Comparison of ENCODE assay signal across 22 cellular contexts in the genomic region with DNA sequence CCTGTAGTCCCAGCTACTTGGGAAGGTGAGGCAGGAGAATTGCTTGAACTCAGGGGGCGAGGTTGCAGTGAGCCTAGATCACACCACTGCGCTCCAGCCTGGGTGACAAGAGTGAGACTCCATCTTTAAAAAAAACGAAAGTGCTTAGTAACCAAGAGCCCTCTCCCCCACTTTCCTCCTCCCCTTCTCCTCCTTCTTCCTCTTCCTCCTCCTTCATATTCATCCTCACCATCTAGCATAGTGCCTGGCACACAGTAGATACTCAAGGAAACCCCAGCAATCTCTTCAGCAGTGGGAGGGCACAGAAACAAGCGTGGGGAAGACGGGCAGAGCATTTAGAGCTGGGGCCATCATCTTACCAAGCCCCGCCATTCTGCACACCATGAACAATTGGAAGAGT.
DNase-seq lines count a peak whose midpoint lies in the region; ATAC-seq, FAIRE-seq and TF ChIP-seq lines count a peak whose summit lies in the region.
"Had no signal": no experiment of that assay in that cellular context is flagged by ENCODE, and none has a peak within 500 bp of the region (broad histone marks: within the 10 kb centered on the region; RNA-seq: fewer than 3 reads in every experiment).

No MANE protein-coding gene starts in this region.

- H3K9me3 ChIP-seq in RWPE2 (ENCODE audit: severe bottlenecking), result no peaks in the 10 kb centered on the region
- no peaks in the 10 kb centered on the region for H3K9me3 ChIP-seq in kidney (ENCODE audit: control insufficient read depth in 1 of 2, low read length in 2 of 2)
- H3K9me3 ChIP-seq in stomach, result no peaks in the 10 kb centered on the region
- H3K9me3 ChIP-seq: adrenal gland had no signal

- H3K36me3 Mint-ChIP-seq in Calu3 (ENCODE audit: insufficient read depth, unreplicated experiment), result peaks cover 39% of the 10 kb centered on the region

- peaks cover 52% of the 10 kb centered on the region for H3K4me1 ChIP-seq in RWPE2 (ENCODE audit: insufficient read depth, poor library complexity, severe bottlenecking)
- H3K4me1 ChIP-seq in kidney (ENCODE audit: control insufficient read depth in 1 of 2, insufficient read depth in 1 of 2, low read depth in 1 of 2, low read length in 2 of 2), result peaks cover 16 to 23% of the 10 kb centered on the region in 2 donors
- H3K4me1 ChIP-seq in stomach, result peaks cover 29 to 51% (median 40%) of the 10 kb centered on the region in 4 donors
- H3K4me1 ChIP-seq in foreskin keratinocyte, result peaks cover 24% of the 10 kb centered on the region

- ATAC-seq in RWPE2 (ENCODE audit: low read depth), result no peak
- no peak for ATAC-seq in HG02571 (IDR thresholded peaks at IDR 0.05; ENCODE audit: unreplicated experiment)
- ATAC-seq in foreskin keratinocyte, result no peak
- no peak for ATAC-seq in HG02610 (IDR thresholded peaks at IDR 0.05; ENCODE audit: unreplicated experiment)
- ATAC-seq: GM23338 had no signal

- H3K9ac ChIP-seq in kidney (ENCODE audit: low read length in 2 of 2), result no peak overlapping the region
- H3K9ac ChIP-seq: KMS-11 had no signal

- H3K4me3 ChIP-seq in RWPE2 (ENCODE audit: severe bottlenecking) (no peak overlapping the region), kidney (ENCODE audit: low read length in 2 of 2) (no peak overlapping the region), stomach (no peak overlapping the region)
- H3K4me3 ChIP-seq: adrenal gland, dorsolateral prefrontal cortex, GM23338 had no signal

- no peaks in the 10 kb centered on the region for H3K36me3 ChIP-seq in RWPE2 (ENCODE audit: low read depth)
- no peaks in the 10 kb centered on the region for H3K36me3 ChIP-seq in kidney (ENCODE audit: control insufficient read depth in 1 of 2, insufficient read depth in 2 of 2, low read length in 2 of 2)
- H3K36me3 ChIP-seq in stomach, result no peaks in the 10 kb centered on the region
- H3K36me3 ChIP-seq: adrenal gland had no signal

- peak overlapping the region; percentile 61 for H3K27ac ChIP-seq in RWPE2 (ENCODE audit: poor library complexity, severe bottlenecking)
- H3K27ac ChIP-seq in kidney (ENCODE audit: low read depth in 2 of 2, low read length in 2 of 2), result no peak overlapping the region
- H3K27ac ChIP-seq in stomach, result peak overlapping the region in 3 of 5 donors; percentile 52 to 96 (median 64)
- H3K27ac ChIP-seq in foreskin keratinocyte, result no peak overlapping the region
- H3K27ac ChIP-seq: C4-2B, KMS-11 had no signal

- no TSS peak for BruUV-seq in Calu3 (replicated peaks; lab: Mats Ljungman, UMichigan)

- intact Hi-C loops in Calu3 (cut with micrococcal nuclease; ENCODE audit: unreplicated experiment) (no loop called here), kidney (cut with DNase I) (no loop called here), stomach (cut with DNase I; ENCODE audit: low total_unique reads) (no loop called here)

- TF ChIP-seq CTCF in Calu3 (IDR thresholded peaks at IDR 0.05; ENCODE audit: unreplicated experiment), result no peak
- TF ChIP-seq CTCF in RWPE2 (IDR thresholded peaks at IDR 0.05; ENCODE audit: poor library complexity, severe bottlenecking), result no peak
- TF ChIP-seq CTCF in kidney (IDR thresholded peaks at IDR 0.05; ENCODE audit: borderline replicate concordance, extremely low read depth, insufficient read depth), result no peak
- no peak for TF ChIP-seq CTCF in stomach (IDR thresholded peaks at IDR 0.05)
- no peak for TF ChIP-seq CTCF in foreskin keratinocyte (conservative IDR thresholded peaks at IDR 0.05)

- TF ChIP-seq EP300 in stomach (IDR thresholded peaks at IDR 0.05), result no peak

- no peaks in the 10 kb centered on the region for H3K27me3 Mint-ChIP-seq in Calu3 (ENCODE audit: unreplicated experiment)
- H3K27me3 Mint-ChIP-seq: activated T-cell treated with anti-CD3 and anti-CD28 coated beads, Interleukin-2, amount 50 U/mL, for 24 hours; stimulated activated naive CD8-positive, alpha-beta T cell treated with anti-CD3 and anti-CD28 coated beads, Interleukin-15, Interleukin-2, amounts not matched to agents 100 ng/mL and 50 ng/mL, for 24 hours had no signal

- H3K27me3 ChIP-seq in RWPE2 (ENCODE audit: insufficient read depth, poor library complexity, severe bottlenecking) (no peaks in the 10 kb centered on the region), stomach (no peaks in the 10 kb centered on the region), foreskin keratinocyte (no peaks in the 10 kb centered on the region)
- H3K27me3 ChIP-seq: adrenal gland, dorsolateral prefrontal cortex had no signal

- FAIRE-seq in kidney (lab: Jason Lieb, UNC), result no peak

- CTCF ChIA-PET in Calu3 (lab: Charles Lee), result interaction anchor here (1.1 kb wide), 1 partner anchor 13 kb away, joined by 6 read pairs; no protein-coding TSS in a partner anchor

- peaks cover 2% of the 10 kb centered on the region for H3K9me3 Mint-ChIP-seq in Calu3 (ENCODE audit: low read depth, unreplicated experiment)
- H3K9me3 Mint-ChIP-seq: activated T-cell treated with anti-CD3 and anti-CD28 coated beads, Interleukin-2, amount 50 U/mL, for 24 hours; GM23338; stimulated activated naive CD8-positive, alpha-beta T cell treated with anti-CD3 and anti-CD28 coated beads, Interleukin-15, Interleukin-2, amounts not matched to agents 100 ng/mL and 50 ng/mL, for 24 hours had no signal

- DNase-seq in Calu3 (no peak), RWPE2 (ENCODE audit: low spot score) (no peak), kidney (peak; percentile 19), stomach (no peak), foreskin keratinocyte (no peak), NCI-H1092 (lab: John Stamatoyannopoulos, UW) (no peak)
- DNase-seq: activated CD8-positive, alpha-beta memory T cell treated with anti-CD3 and anti-CD28 coated beads for 24 hours; activated naive CD4-positive, alpha-beta T cell; activated T-cell treated with anti-CD3 and anti-CD28 coated beads, Interleukin-2, amount 50 U/mL, for 24 hours; adrenal gland; dorsolateral prefrontal cortex; hypothalamus; NCI-H187 treated with DMSO at 0.1 percent for 48 hours; NCI-H526 treated with DMSO at 0.1 percent for 48 hours; SIG-M5; T-helper 1 cell had no signal

- no peak for TF ChIP-seq POLR2A in stomach (IDR thresholded peaks at IDR 0.05)

- H3K27ac Mint-ChIP-seq in Calu3 (ENCODE audit: unreplicated experiment), result peak overlapping the region; percentile 84
- H3K27ac Mint-ChIP-seq: GM23338; stimulated activated naive CD8-positive, alpha-beta T cell treated with anti-CD3 and anti-CD28 coated beads, Interleukin-15, Interleukin-2, amounts not matched to agents 100 ng/mL and 50 ng/mL, for 24 hours had no signal

- peaks cover 67% of the 10 kb centered on the region for H3K4me1 Mint-ChIP-seq in Calu3 (ENCODE audit: low read depth, unreplicated experiment)

- no peak overlapping the region for H3K4me3 Mint-ChIP-seq in Calu3 (ENCODE audit: low read depth, unreplicated experiment)
- H3K4me3 Mint-ChIP-seq: activated T-cell treated with anti-CD3 and anti-CD28 coated beads, Interleukin-2, amount 50 U/mL, for 24 hours; GM23338; stimulated activated naive CD8-positive, alpha-beta T cell treated with anti-CD3 and anti-CD28 coated beads, Interleukin-15, Interleukin-2, amounts not matched to agents 100 ng/mL and 50 ng/mL, for 24 hours had no signal

- 90 to 96% (median 93%) methylated on average over 6 of the region's 6 CpGs for WGBS in stomach, 5 donors

Comparison
In these comparisons a context has a peak if more than half of its experiments do, and no peak if none do; other contexts are left out.
1. H3K27ac ChIP-seq: peak in RWPE2 (single experiment) and stomach (3 of 5); none in kidney (0 of 2) and foreskin keratinocyte (single experiment).